Comparison of ENCODE assay signal across 8 cellular contexts in genomic region chr1:35192853-35193664, GRCh38. TPM values are rescaled to one million over a fixed set of nuclear protein-coding genes. Genes with fewer than 3 reads are reported as not detected.
DNase-seq lines count a peak whose midpoint lies in the region; ATAC-seq, FAIRE-seq and TF ChIP-seq lines count a peak whose summit lies in the region.

Gene SFPQ, minus strand, starts transcription at chr1:35193145. Its CDS starts 96 bp downstream, at chr1:35193049.

- DNase-seq in GM18507 (ENCODE audit: extremely low spot score, insufficient read length, low read depth) (peak; percentile 95), NCI-H2029 treated with DMSO at 0.1 percent for 48 hours (lab: John Stamatoyannopoulos, UW) (peak; percentile 96), T-helper 9 cell (peak; percentile 93), astrocyte of the cerebellum (ENCODE audit: low read depth) (peak; percentile 99), hepatic stellate cell (ENCODE audit: low spot score) (peak; percentile 99), aorta (peak; percentile 97)

- H3K27me3 ChIP-seq in rectal smooth muscle tissue (ENCODE audit: control insufficient read depth, insufficient read depth, low read length) (no peaks in the 10 kb centered on the region), aorta (ENCODE audit: control insufficient read depth in 1 of 2, insufficient read depth in 2 of 2, low read length in 1 of 2) (no peaks in the 10 kb centered on the region)

- peak; percentile 98 for FAIRE-seq in GM18507 (lab: Jason Lieb, UNC)

- in situ Hi-C loops in astrocyte of the cerebellum (cut with HindIII; ENCODE audit: low sequenced_read_pairs), result no loop called here

- 0 to 1% methylated on average over 50 of the region's 50 CpGs for WGBS in aorta, 2 donors

- H3K36me3 ChIP-seq in rectal smooth muscle tissue (ENCODE audit: control insufficient read depth, insufficient read depth, low read length) (peaks cover 21% of the 10 kb centered on the region), aorta (ENCODE audit: control insufficient read depth in 1 of 2, insufficient read depth in 2 of 2, low read length in 1 of 2) (peaks cover 0 to 2% of the 10 kb centered on the region in 2 donors)

- H3K9ac ChIP-seq in rectal smooth muscle tissue (ENCODE audit: low read length), result peak within 1 kb of the TSS; percentile 97

- H3K9me3 ChIP-seq in aorta (ENCODE audit: control insufficient read depth, low read length), result no peaks in the 10 kb centered on the region

- no peak for TF ChIP-seq CTCF in astrocyte of the cerebellum (IDR thresholded peaks at IDR 0.05; ENCODE audit: low read depth, low read length, missing control alignments)

- intact Hi-C loops in aorta (cut with DNase I), result loop anchor here (10.0 kb wide), 3 partner anchors 342 to 372 kb away; partner anchors contain the start of genes KIAA0319L (in 1 of the 2) and NCDN (in 1 of the 2)

- ATAC-seq in HG02981 (IDR thresholded peaks at IDR 0.05; ENCODE audit: unreplicated experiment) (peak; percentile 90), aorta (ENCODE audit: low FRiP score) (peak; percentile 98)

- peak within 1 kb of the TSS; percentile 69 for H3K4me3 ChIP-seq in astrocyte of the cerebellum (ENCODE audit: low read depth, low read length)
- H3K4me3 ChIP-seq in rectal smooth muscle tissue (ENCODE audit: low read length), result peak within 1 kb of the TSS; percentile 84
- H3K4me3 ChIP-seq in aorta (ENCODE audit: low read length in 2 of 2), result peak within 1 kb of the TSS; percentile 87 to 93

- H3K27ac ChIP-seq in rectal smooth muscle tissue (ENCODE audit: low read depth, low read length) (peak within 1 kb of the TSS; percentile 99), aorta (ENCODE audit: low read depth in 1 of 2, low read length in 2 of 2) (peak within 1 kb of the TSS; percentile 95 to 98)

- H3K4me1 ChIP-seq in rectal smooth muscle tissue (ENCODE audit: control insufficient read depth, insufficient read depth, low read length) (peaks cover 16% of the 10 kb centered on the region), aorta (ENCODE audit: control insufficient read depth in 1 of 2, insufficient read depth in 2 of 2, low read length in 2 of 2) (peaks cover 0 to 3% of the 10 kb centered on the region in 2 donors)

RNA-seq across cellular contexts. Expression of gene SFPQ, which starts in this region (rescaled TPM):
- 100 to 1,000 TPM; 206 to 231 TPM for total RNA-seq in aorta
- polyA plus RNA-seq in aorta, result 100 to 1,000 TPM in 1 of 2 donors, 10 to 100 TPM in 1; 34.7 to 161 TPM

Comparison
In these comparisons a context has a peak if more than half of its experiments do, and no peak if none do; other contexts are left out.
1. Peak in every context shown above with its lines: DNase-seq, ATAC-seq, H3K4me3 ChIP-seq and H3K27ac ChIP-seq.